2 cellular contexts compared by ENCODE assay signal in the genomic region with DNA sequence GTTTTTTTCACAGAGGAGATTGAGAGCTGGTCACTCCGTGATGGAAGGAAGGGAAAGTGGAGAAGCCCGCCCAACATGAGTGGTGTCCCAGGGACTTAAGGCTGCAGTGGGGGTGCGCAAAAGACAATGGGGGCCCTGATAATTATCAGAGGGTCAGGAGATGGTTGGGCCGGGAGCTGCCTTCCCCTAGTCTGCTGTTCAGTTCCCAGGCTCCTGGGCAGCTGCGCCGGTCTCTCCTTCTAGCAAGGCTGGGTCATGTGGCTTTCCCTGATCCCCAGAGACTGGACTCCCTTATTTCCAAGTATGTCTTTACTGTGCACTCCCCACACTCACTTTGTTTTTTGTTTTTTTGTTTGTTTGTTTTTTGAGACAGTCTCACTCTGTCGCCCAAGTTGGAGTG.
TF ChIP-seq lines count a peak whose summit lies in the region.

No MANE protein-coding gene starts in this region.

TF ChIP-seq in HepG2, 621 proteins besides CTCF, POLR2A, EP300 and RAD21:
- TF ChIP-seq EZH2 (conservative IDR thresholded peaks at IDR 0.05; ENCODE audit: low read depth, low read length) (0 out of 2 replicates have a peak, but pooled peaks have one; percentile 5), ZFP62 (CRISPR knock-in tag; IDR thresholded peaks at IDR 0.05) (no peak), MEIS1 (CRISPR knock-in tag; IDR thresholded peaks at IDR 0.05; ENCODE audit: borderline replicate concordance) (no peak), ZNF431 (CRISPR knock-in tag; IDR thresholded peaks at IDR 0.05; ENCODE audit: borderline replicate concordance, low read depth) (no peak), HNF1A (IDR thresholded peaks at IDR 0.05; ENCODE audit: low read depth) (no peak), HNF1A (CRISPR knock-in tag; IDR thresholded peaks at IDR 0.05; ENCODE audit: borderline replicate concordance) (no peak), CREB1 (IDR thresholded peaks at IDR 0.05) (no peak), CREB1 (CRISPR knock-in tag; IDR thresholded peaks at IDR 0.05) (no peak), HES4 (CRISPR knock-in tag; IDR thresholded peaks at IDR 0.05; ENCODE audit: borderline replicate concordance) (0 out of 2 replicates have a peak, but pooled peaks have one; percentile 16), FOXP1 (IDR thresholded peaks at IDR 0.05) (no peak), FOXP1 (CRISPR knock-in tag; IDR thresholded peaks at IDR 0.05) (no peak), ZNF891 (CRISPR knock-in tag; IDR thresholded peaks at IDR 0.05) (0 out of 2 replicates have a peak, but pooled peaks have one; percentile 2), PHF20 (CRISPR knock-in tag; IDR thresholded peaks at IDR 0.05) (no peak), ZFP82 (CRISPR knock-in tag; IDR thresholded peaks at IDR 0.05; ENCODE audit: borderline replicate concordance) (no peak), ARNT (IDR thresholded peaks at IDR 0.05) (no peak)
- TF ChIP-seq, protein P1, sequence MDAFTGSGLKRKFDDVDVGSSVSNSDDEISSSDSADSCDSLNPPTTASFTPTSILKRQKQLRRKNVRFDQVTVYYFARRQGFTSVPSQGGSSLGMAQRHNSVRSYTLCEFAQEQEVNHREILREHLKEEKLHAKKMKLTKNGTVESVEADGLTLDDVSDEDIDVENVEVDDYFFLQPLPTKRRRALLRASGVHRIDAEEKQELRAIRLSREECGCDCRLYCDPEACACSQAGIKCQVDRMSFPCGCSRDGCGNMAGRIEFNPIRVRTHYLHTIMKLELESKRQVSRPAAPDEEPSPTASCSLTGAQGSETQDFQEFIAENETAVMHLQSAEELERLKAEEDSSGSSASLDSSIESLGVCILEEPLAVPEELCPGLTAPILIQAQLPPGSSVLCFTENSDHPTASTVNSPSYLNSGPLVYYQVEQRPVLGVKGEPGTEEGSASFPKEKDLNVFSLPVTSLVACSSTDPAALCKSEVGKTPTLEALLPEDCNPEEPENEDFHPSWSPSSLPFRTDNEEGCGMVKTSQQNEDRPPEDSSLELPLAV (CRISPR knock-in tag; conservative IDR thresholded peaks at IDR 0.05; ENCODE audit: low read depth), result no peak

TF ChIP-seq in WTC11, 78 proteins besides CTCF, POLR2A, EP300 and RAD21:
- TF ChIP-seq FOXP1 (CRISPR knock-in tag; IDR thresholded peaks at IDR 0.05; ENCODE audit: borderline replicate concordance), result no peak
- TF ChIP-seq ZNF232 (CRISPR knock-in tag; IDR thresholded peaks at IDR 0.05), result no peak
- no peak for TF ChIP-seq GTF2I (CRISPR knock-in tag; conservative IDR thresholded peaks at IDR 0.05)
TF ChIP-seq in WTC11: peak in this region for 0.
